In the genomic region with DNA sequence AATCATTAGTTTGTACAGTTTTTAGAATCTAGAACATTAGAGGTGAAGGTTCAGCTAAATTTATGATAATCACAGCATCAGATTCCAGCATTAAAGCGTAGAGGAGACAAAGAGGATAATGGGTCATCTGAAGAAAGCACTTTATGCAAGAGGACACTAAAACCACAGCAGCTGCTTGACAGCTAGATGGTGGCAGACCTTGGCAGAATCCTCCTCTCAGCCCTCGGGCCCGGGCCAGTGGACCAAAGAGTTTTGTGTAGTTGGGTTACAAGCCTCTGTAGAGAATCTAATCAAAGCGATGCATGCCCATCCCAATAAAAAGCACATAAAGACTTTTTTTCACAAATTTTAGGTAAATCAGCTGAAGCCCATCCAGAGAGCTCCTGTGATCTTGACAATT, we compare ENCODE assay signal across 36 cellular contexts. TPM values are rescaled to one million over a fixed set of nuclear protein-coding genes. Genes with fewer than 3 reads are reported as not detected.
"Had no signal": no experiment of that assay in that cellular context is flagged by ENCODE, and none has a peak within 500 bp of the region (broad histone marks: within the 10 kb centered on the region; RNA-seq: fewer than 3 reads in every experiment).

No MANE protein-coding gene starts in this region.

- H3K4me3 ChIP-seq: adrenal gland, breast epithelium, cardiac muscle cell, colonic mucosa, esophagus squamous epithelium, gastroesophageal sphincter had no signal

- ATAC-seq: activated CD4-positive, CD25-positive, alpha-beta regulatory T cell treated with anti-CD3 and anti-CD28 coated beads, Interleukin-2, amount 50 U/mL, for 24 hours; activated CD8-positive, alpha-beta T cell treated with anti-CD3 and anti-CD28 coated beads for 36 hours; activated naive CD8-positive, alpha-beta T cell treated with anti-CD3 and anti-CD28 coated beads, Interleukin-2, amount 50 U/mL, for 24 hours; activated T-cell treated with anti-CD3 and anti-CD28 coated beads, Interleukin-2, amount 50 U/mL, for 4 hours; activated T-helper 17 cell treated with anti-CD3 and anti-CD28 coated beads, Interleukin-2, amount 50 U/mL, for 72 hours; gastroesophageal sphincter; T-helper 17 cell had no signal

- H3K36me3 ChIP-seq: adrenal gland, breast epithelium, cardiac muscle cell, colonic mucosa, esophagus squamous epithelium, gastroesophageal sphincter, WERI-Rb-1 had no signal

- H3K4me3 Mint-ChIP-seq: activated B cell treated with CpG ODN at 0.5 μM for 24 hours; activated CD8-positive, alpha-beta T cell treated with anti-CD3 and anti-CD28 coated beads for 36 hours; activated naive CD8-positive, alpha-beta T cell treated with anti-CD3 and anti-CD28 coated beads for 36 hours; activated naive CD8-positive, alpha-beta T cell treated with anti-CD3 and anti-CD28 coated beads, Interleukin-2, amount 50 U/mL, for 24 hours; activated T-cell treated with anti-CD3 and anti-CD28 coated beads, Interleukin-2, amount 50 U/mL, for 4 hours; activated T-helper 17 cell treated with anti-CD3 and anti-CD28 coated beads, Interleukin-2, amount 50 U/mL, for 72 hours; brain; T-helper 17 cell; T-helper 2 cell treated with Interferon-gamma antibody and Interleukin-4, amounts not matched to agents 5 μg/mL and 100 μg/mL, for 36 hours had no signal

- FAIRE-seq: endometrium, endothelial cell of umbilical vein had no signal

- H3K27me3 ChIP-seq: adrenal gland, breast epithelium, cardiac muscle cell, colonic mucosa, esophagus squamous epithelium, gastroesophageal sphincter had no signal

- H3K27ac ChIP-seq: adrenal gland, breast epithelium, cardiac muscle cell, colonic mucosa, epithelial cell of prostate, esophagus squamous epithelium, gastroesophageal sphincter, WERI-Rb-1 had no signal

- H3K4me1 Mint-ChIP-seq: activated B cell treated with CpG ODN at 0.5 μM for 24 hours; activated naive CD8-positive, alpha-beta T cell treated with anti-CD3 and anti-CD28 coated beads, Interleukin-2, amount 50 U/mL, for 24 hours; activated T-helper 17 cell treated with anti-CD3 and anti-CD28 coated beads, Interleukin-2, amount 50 U/mL, for 72 hours; brain; T-helper 17 cell had no signal

- DNase-seq: activated B cell treated with CpG ODN at 0.5 μM for 24 hours; activated CD4-positive, alpha-beta T cell treated with anti-CD3 and anti-CD28 coated beads for 48 hours; activated CD4-positive, alpha-beta T cell treated with anti-CD3 and anti-CD28 coated beads, Interleukin-2, amount 50 U/mL, for 1 hour; activated CD4-positive, alpha-beta T cell treated with anti-CD3 and anti-CD28 coated beads, Interleukin-2, amount 50 U/mL, for 48 hours; activated CD8-positive, alpha-beta memory T cell treated with anti-CD3 and anti-CD28 coated beads for 24 hours; activated CD8-positive, alpha-beta T cell treated with anti-CD3 and anti-CD28 coated beads for 36 hours; activated effector memory CD4-positive, alpha-beta T cell treated with Interleukin-2 at 50 U/mL for 16 hours; activated gamma-delta T cell treated with Interleukin-2 at 50 U/mL for 16 hours; activated naive CD4-positive, alpha-beta T cell treated with anti-CD3 and anti-CD28 coated beads, Interleukin-2, amount 50 U/mL, for 16 hours; activated naive CD4-positive, alpha-beta T cell treated with Interleukin-2 at 50 U/mL for 16 hours; activated naive CD8-positive, alpha-beta T cell treated with anti-CD3 and anti-CD28 coated beads for 36 hours; activated naive CD8-positive, alpha-beta T cell treated with anti-CD3 and anti-CD28 coated beads, Interleukin-2, amount 50 U/mL, for 24 hours; activated T-cell treated with anti-CD3 and anti-CD28 coated beads, Interleukin-2, amount 50 U/mL, for 4 hours; adrenal gland; amygdala; aorta; central memory CD4-positive, alpha-beta T cell; cerebellar nuclear complex; colonic mucosa; effector CD8-positive, alpha-beta T cell; esophagus squamous epithelium; foreskin melanocyte; T-helper 1 cell; T-helper 17 cell; T1000; WERI-Rb-1 had no signal

- H3K27me3 Mint-ChIP-seq: activated B cell treated with CpG ODN at 0.5 μM for 24 hours; activated CD8-positive, alpha-beta T cell treated with anti-CD3 and anti-CD28 coated beads for 36 hours; activated naive CD8-positive, alpha-beta T cell treated with anti-CD3 and anti-CD28 coated beads for 36 hours; activated naive CD8-positive, alpha-beta T cell treated with anti-CD3 and anti-CD28 coated beads, Interleukin-2, amount 50 U/mL, for 24 hours; activated T-helper 17 cell treated with anti-CD3 and anti-CD28 coated beads, Interleukin-2, amount 50 U/mL, for 72 hours; brain had no signal

- H3K36me3 Mint-ChIP-seq: brain had no signal

- H3K4me1 ChIP-seq: adrenal gland, breast epithelium, colonic mucosa, esophagus squamous epithelium, gastroesophageal sphincter had no signal

- H3K9me3 Mint-ChIP-seq: activated B cell treated with CpG ODN at 0.5 μM for 24 hours; activated CD8-positive, alpha-beta T cell treated with anti-CD3 and anti-CD28 coated beads for 36 hours; activated naive CD8-positive, alpha-beta T cell treated with anti-CD3 and anti-CD28 coated beads for 36 hours; activated naive CD8-positive, alpha-beta T cell treated with anti-CD3 and anti-CD28 coated beads, Interleukin-2, amount 50 U/mL, for 24 hours; activated T-cell treated with anti-CD3 and anti-CD28 coated beads, Interleukin-2, amount 50 U/mL, for 4 hours; activated T-helper 17 cell treated with anti-CD3 and anti-CD28 coated beads, Interleukin-2, amount 50 U/mL, for 72 hours; brain; T-helper 2 cell treated with Interferon-gamma antibody and Interleukin-4, amounts not matched to agents 5 μg/mL and 100 μg/mL, for 36 hours had no signal

- H3K9me3 ChIP-seq: adrenal gland, breast epithelium, colonic mucosa, esophagus squamous epithelium, gastroesophageal sphincter had no signal

- H3K27ac Mint-ChIP-seq: activated B cell treated with CpG ODN at 0.5 μM for 24 hours; activated CD8-positive, alpha-beta T cell treated with anti-CD3 and anti-CD28 coated beads for 36 hours; activated naive CD8-positive, alpha-beta T cell treated with anti-CD3 and anti-CD28 coated beads for 36 hours; activated naive CD8-positive, alpha-beta T cell treated with anti-CD3 and anti-CD28 coated beads, Interleukin-2, amount 50 U/mL, for 24 hours; activated T-helper 17 cell treated with anti-CD3 and anti-CD28 coated beads, Interleukin-2, amount 50 U/mL, for 72 hours; brain; T-helper 17 cell; T-helper 2 cell treated with Interferon-gamma antibody and Interleukin-4, amounts not matched to agents 5 μg/mL and 100 μg/mL, for 36 hours had no signal

RNA-seq across cellular contexts. Expression of gene AK5, which starts 59.4 kb away (rescaled TPM):
- total RNA-seq: activated B cell treated with CpG ODN at 0.5 μM for 24 hours; activated T-helper 17 cell treated with anti-CD3 and anti-CD28 coated beads, Interleukin-2, amount 50 U/mL, for 72 hours; esophagus squamous epithelium had no signal
